In genomic region chr14:34425095-34425851, GRCh38 we compare ENCODE assay signal across 28 cellular contexts. TPM values are rescaled to one million over a fixed set of nuclear protein-coding genes. Genes with fewer than 3 reads are reported as not detected.
A peak's percentile ranks its signal among the peaks of the same experiment; 100 is the strongest.
DNase-seq lines count a peak whose midpoint lies in the region; ATAC-seq, FAIRE-seq and TF ChIP-seq lines count a peak whose summit lies in the region.
"Had no signal": no experiment of that assay in that cellular context is flagged by ENCODE, and none has a peak within 500 bp of the region (broad histone marks: within the 10 kb centered on the region; RNA-seq: fewer than 3 reads in every experiment).

No MANE protein-coding gene starts in this region.

- no peak overlapping the region for H3K4me3 Mint-ChIP-seq in activated CD8-positive, alpha-beta T cell treated with anti-CD3 and anti-CD28 coated beads for 36 hours
- H3K4me3 Mint-ChIP-seq: activated T-helper 1 cell treated with anti-CD3 and anti-CD28 coated beads, Interleukin-12 subunit alpha, Interleukin-12 subunit beta, Interleukin-2, Interleukin-4 antibody, amounts not matched to agents 30 ng/mL and 10 ng/mL and 1 ng/mL, durations not matched to agents 14 hours and 24 hours and 36 hours; CD14-positive monocyte; central memory CD8-positive, alpha-beta T cell; HFFc6; naive thymus-derived CD8-positive, alpha-beta T cell; WTC11 had no signal

- H3K4me3 ChIP-seq in hepatocyte (no peak overlapping the region), small intestine (ENCODE audit: low read depth in 1 of 2, low read length in 2 of 2) (no peak overlapping the region), suprapubic skin (no peak overlapping the region)
- H3K4me3 ChIP-seq: ascending aorta, smooth muscle cell, vagina had no signal

- POLR2A ChIA-PET in activated CD8-positive, alpha-beta T cell treated with anti-CD3 and anti-CD28 coated beads for 36 hours (lab: Charles Lee), result no interaction called here
- POLR2A ChIA-PET in GM10248 (lab: Yijun Ruan, JAX), result no interaction called here

- H3K27me3 Mint-ChIP-seq in activated CD8-positive, alpha-beta T cell treated with anti-CD3 and anti-CD28 coated beads for 36 hours, result no peaks in the 10 kb centered on the region

- no peak overlapping the region for H2AFZ ChIP-seq in hepatocyte

- H3K9me3 Mint-ChIP-seq in activated CD8-positive, alpha-beta T cell treated with anti-CD3 and anti-CD28 coated beads for 36 hours, result peaks cover 11% of the 10 kb centered on the region
- H3K9me3 Mint-ChIP-seq: activated T-helper 1 cell treated with anti-CD3 and anti-CD28 coated beads, Interleukin-12 subunit alpha, Interleukin-12 subunit beta, Interleukin-2, Interleukin-4 antibody, amounts not matched to agents 30 ng/mL and 10 ng/mL and 1 ng/mL, durations not matched to agents 14 hours and 24 hours and 36 hours had no signal

- H4K20me1 ChIP-seq in hepatocyte (ENCODE audit: insufficient read depth, poor library complexity, severe bottlenecking), result no peaks in the 10 kb centered on the region

- H3K9me3 ChIP-seq in hepatocyte (ENCODE audit: low read depth) (no peaks in the 10 kb centered on the region), small intestine (ENCODE audit: control insufficient read depth, low read depth) (peaks cover 1% of the 10 kb centered on the region), suprapubic skin (peaks cover 6% of the 10 kb centered on the region)

- no peak for TF ChIP-seq EP300 in suprapubic skin (IDR thresholded peaks at IDR 0.05)

- H3K27me3 ChIP-seq in hepatocyte (no peaks in the 10 kb centered on the region), small intestine (ENCODE audit: control insufficient read depth in 2 of 2, insufficient read depth in 2 of 2, low read length in 2 of 2) (no peaks in the 10 kb centered on the region), suprapubic skin (no peaks in the 10 kb centered on the region)
- H3K27me3 ChIP-seq: ascending aorta, vagina had no signal

- FAIRE-seq in small intestine (lab: Jason Lieb, UNC), result no peak

- no peaks in the 10 kb centered on the region for H3K79me2 ChIP-seq in hepatocyte

- TF ChIP-seq POLR2A in suprapubic skin (IDR thresholded peaks at IDR 0.05), result no peak

- H3K36me3 Mint-ChIP-seq in activated CD8-positive, alpha-beta T cell treated with anti-CD3 and anti-CD28 coated beads for 36 hours (ENCODE audit: low read depth), result no peaks in the 10 kb centered on the region

- CTCF ChIA-PET in activated CD8-positive, alpha-beta T cell treated with anti-CD3 and anti-CD28 coated beads for 36 hours (lab: Charles Lee), result no interaction called here
- CTCF ChIA-PET in GM10248 (lab: Yijun Ruan, JAX), result interaction anchor here (1.1 kb wide), 1 partner anchor 14 kb away, joined by 4 read pairs; no protein-coding TSS in a partner anchor

- H3K27ac ChIP-seq in hepatocyte (peak overlapping the region; percentile 80), small intestine (ENCODE audit: low read depth in 1 of 2, low read length in 1 of 2) (no peak overlapping the region), suprapubic skin (no peak overlapping the region)
- H3K27ac ChIP-seq: ascending aorta, vagina had no signal

- no peaks in the 10 kb centered on the region for H3K9me2 ChIP-seq in hepatocyte (replicated peaks; ENCODE audit: insufficient read depth)

- ATAC-seq in activated CD8-positive, alpha-beta T cell treated with anti-CD3 and anti-CD28 coated beads for 36 hours, result no peak
- ATAC-seq: activated naive CD4-positive, alpha-beta T cell treated with anti-CD3 and anti-CD28 coated beads, Interleukin-2, amount 50 U/mL, for 72 hours; left cardiac atrium; naive thymus-derived CD8-positive, alpha-beta T cell; WTC11 had no signal

- H3K27ac Mint-ChIP-seq in activated CD8-positive, alpha-beta T cell treated with anti-CD3 and anti-CD28 coated beads for 36 hours, result no peak overlapping the region
- H3K27ac Mint-ChIP-seq: activated naive CD4-positive, alpha-beta T cell treated with anti-CD3 and anti-CD28 coated beads, Interleukin-2, amount 50 U/mL, for 72 hours; activated T-helper 1 cell treated with anti-CD3 and anti-CD28 coated beads, Interleukin-12 subunit alpha, Interleukin-12 subunit beta, Interleukin-2, Interleukin-4 antibody, amounts not matched to agents 30 ng/mL and 10 ng/mL and 1 ng/mL, durations not matched to agents 14 hours and 24 hours and 36 hours; CD14-positive monocyte; HFFc6; naive thymus-derived CD8-positive, alpha-beta T cell; WTC11 had no signal

- TF ChIP-seq CTCF in hepatocyte (IDR thresholded peaks at IDR 0.05; ENCODE audit: poor library complexity) (no peak), GM10248 (IDR thresholded peaks at IDR 0.05; ENCODE audit: control extremely low read depth, extremely low read depth, low read depth, missing control alignments) (no peak), suprapubic skin (IDR thresholded peaks at IDR 0.05) (no peak)
- no peak for TF ChIP-seq CTCF in activated CD8-positive, alpha-beta T cell treated with anti-CD3 and anti-CD28 coated beads for 36 hours (IDR thresholded peaks at IDR 0.05)

- DNase-seq in ELF-1 (ENCODE audit: low read depth, low spot score), result peak; percentile 8
- DNase-seq in RKO (ENCODE audit: low spot score), result peak; percentile 33
- peak; percentile 43 for DNase-seq in hepatocyte (ENCODE audit: low spot score)
- DNase-seq in small intestine, result peak; percentile 40
- no peak for DNase-seq in activated CD8-positive, alpha-beta T cell treated with anti-CD3 and anti-CD28 coated beads for 36 hours
- no peak for DNase-seq in SHP77 treated with DMSO at 0.1 percent for 48 hours (lab: John Stamatoyannopoulos, UW)
- DNase-seq in GM10248 (ENCODE audit: extremely low spot score), result no peak
- no peak for DNase-seq in suprapubic skin (ENCODE audit: low spot score in 2 of 2)
- DNase-seq: DMS 273 treated with DMSO at 0.1 percent for 48 hours; head of caudate nucleus; HFFc6; Karpas-422; left cardiac atrium; naive thymus-derived CD8-positive, alpha-beta T cell; NCI-H1105; NCI-H1930; NCI-H226; NCI-H748 treated with DMSO at 0.1 percent for 48 hours; stimulated activated CD4-positive, alpha-beta T cell treated with anti-CD3 and anti-CD28 coated beads, Interleukin-2, amount 100 ng/mL, for 24 hours; T-helper 9 cell had no signal

- no peak overlapping the region for H3K4me2 ChIP-seq in hepatocyte
- H3K4me2 ChIP-seq: smooth muscle cell had no signal

- whole genome bisulfite sequencing in hepatocyte (ENCODE audit: low lambda C conversion rate, missing lambda C conversion rate), result 77% methylated on average over 5 of the region's 5 CpGs
- 66 to 73% (median 71%) methylated on average over 5 of the region's 5 CpGs for WGBS in small intestine, 3 donors
- WGBS in suprapubic skin, result 84% methylated on average over 5 of the region's 5 CpGs

- H3K4me1 Mint-ChIP-seq in activated CD8-positive, alpha-beta T cell treated with anti-CD3 and anti-CD28 coated beads for 36 hours (ENCODE audit: low read depth), result no peaks in the 10 kb centered on the region
- H3K4me1 Mint-ChIP-seq: central memory CD8-positive, alpha-beta T cell; naive thymus-derived CD8-positive, alpha-beta T cell; WTC11 had no signal

- intact Hi-C loops in activated CD8-positive, alpha-beta T cell treated with anti-CD3 and anti-CD28 coated beads for 36 hours (cut with micrococcal nuclease), result no loop called here

- H3K36me3 ChIP-seq in hepatocyte (replicated peaks; ENCODE audit: insufficient read depth, low read depth) (no peaks in the 10 kb centered on the region), small intestine (ENCODE audit: control insufficient read depth in 2 of 2, insufficient read depth in 2 of 2, low read length in 2 of 2) (no peaks in the 10 kb centered on the region), suprapubic skin (no peaks in the 10 kb centered on the region)
- H3K36me3 ChIP-seq: ascending aorta, vagina had no signal

- peaks cover 8% of the 10 kb centered on the region for H3K4me1 ChIP-seq in hepatocyte (ENCODE audit: insufficient read depth)
- peaks cover 0 to 6% of the 10 kb centered on the region in 2 donors for H3K4me1 ChIP-seq in small intestine (ENCODE audit: control insufficient read depth in 2 of 2, insufficient read depth in 1 of 2, low read depth in 1 of 2, low read length in 1 of 2)
- no peaks in the 10 kb centered on the region for H3K4me1 ChIP-seq in suprapubic skin
- H3K4me1 ChIP-seq: ascending aorta, vagina had no signal

RNA-seq across cellular contexts. Expression of gene SPTSSA, which starts 36.8 kb away (rescaled TPM):
- total RNA-seq in hepatocyte (36.8 and 42.8 TPM in 2 replicates), suprapubic skin (10 to 100 TPM; 18.6 to 31.5 (median 28.1) TPM)
- polyA plus RNA-seq in hepatocyte (30.0 and 33.4 TPM in 2 replicates), small intestine (10 to 100 TPM; 30.5 to 40.8 (median 36.7) TPM)
- total RNA-seq in activated CD8-positive, alpha-beta T cell treated with anti-CD3 and anti-CD28 coated beads for 36 hours, result 10 to 100 TPM; 10.7 to 11.1 TPM

Comparison
In these comparisons a context has a peak if more than half of its experiments do, and no peak if none do; other contexts are left out.
1. DNase-seq: peak in ELF-1 (single experiment), RKO (single experiment), hepatocyte (single experiment) and small intestine (single experiment); none in activated CD8-positive, alpha-beta T cell treated with anti-CD3 and anti-CD28 coated beads for 36 hours (single experiment), SHP77 treated with DMSO at 0.1 percent for 48 hours (single experiment), GM10248 (single experiment) and suprapubic skin (0 of 2).